In genomic region chr3:73036694-73037368, GRCh38 we compare ENCODE assay signal across 10 cellular contexts. TPM values are rescaled to one million over a fixed set of nuclear protein-coding genes. Genes with fewer than 3 reads are reported as not detected.
A peak's percentile ranks its signal among the peaks of the same experiment; 100 is the strongest.
DNase-seq lines count a peak whose midpoint lies in the region; ATAC-seq, FAIRE-seq and TF ChIP-seq lines count a peak whose summit lies in the region.
"Had no signal": no experiment of that assay in that cellular context is flagged by ENCODE, and none has a peak within 500 bp of the region (broad histone marks: within the 10 kb centered on the region; RNA-seq: fewer than 3 reads in every experiment).

No MANE protein-coding gene starts in this region.

- H3K4me3 ChIP-seq in PC-9 (no peak overlapping the region), epithelial cell of esophagus (ENCODE audit: low read length) (no peak overlapping the region), smooth muscle cell (no peak overlapping the region)

- H3K36me3 ChIP-seq in PC-9 (ENCODE audit: low read depth) (no peaks in the 10 kb centered on the region; the same call in 1 of the 2 replicates), smooth muscle cell (ENCODE audit: low read depth) (no peaks in the 10 kb centered on the region)

- CTCF ChIA-PET in PC-9 (lab: Charles Lee): interaction anchor here (0.6 kb wide), 1 partner anchor 630 kb away, joined by 3 read pairs; no protein-coding TSS in a partner anchor

- peaks cover 22% of the 10 kb centered on the region for H3K36me3 Mint-ChIP-seq in activated T-cell treated with anti-CD3 and anti-CD28 coated beads, Interleukin-2, amount 50 U/mL, for 4 hours (ENCODE audit: insufficient read depth)
- H3K36me3 Mint-ChIP-seq in progenitor cell of endocrine pancreas (ENCODE audit: insufficient read depth): peaks cover 4% of the 10 kb centered on the region

- H3K4me2 ChIP-seq in PC-9 (no peak overlapping the region), smooth muscle cell (no peak overlapping the region)

- no peak for FAIRE-seq in H54 (lab: Jason Lieb, UNC)
- FAIRE-seq in HTR-8/SVneo (lab: Jason Lieb, UNC): no peak

- no peak for DNase-seq in activated T-cell treated with anti-CD3 and anti-CD28 coated beads, Interleukin-2, amount 50 U/mL, for 4 hours
- DNase-seq in activated T-cell treated with anti-CD3 and anti-CD28 coated beads, Interleukin-2, amount 50 U/mL, for 1 hour: no peak
- DNase-seq in PC-9: no peak
- peak; percentile 19 for DNase-seq in epithelial cell of esophagus (ENCODE audit: low read depth)
- DNase-seq in smooth muscle cell (lab: John Stamatoyannopoulos, UW; ENCODE audit: unreplicated experiment): no peak
- no peak for DNase-seq in progenitor cell of endocrine pancreas (ENCODE audit: low spot score, unreplicated experiment)
- no peak for DNase-seq in H54 (ENCODE audit: insufficient read length, low spot score)
- no peak for DNase-seq in HTR-8/SVneo (ENCODE audit: insufficient read length, low spot score)
- DNase-seq: activated B cell treated with CpG ODN at 0.5 μM for 24 hours, NCI-H2171 treated with DMSO at 0.1 percent for 48 hours had no signal

- no peaks in the 10 kb centered on the region for H3K27me3 Mint-ChIP-seq in activated T-cell treated with anti-CD3 and anti-CD28 coated beads, Interleukin-2, amount 50 U/mL, for 4 hours (ENCODE audit: low read depth)
- H3K27me3 Mint-ChIP-seq in progenitor cell of endocrine pancreas: no peaks in the 10 kb centered on the region
- H3K27me3 Mint-ChIP-seq: activated B cell treated with CpG ODN at 0.5 μM for 24 hours had no signal

- H3K27me3 ChIP-seq in PC-9 (ENCODE audit: insufficient read depth, low read depth): no peaks in the 10 kb centered on the region
- H3K27me3 ChIP-seq in smooth muscle cell (ENCODE audit: low read depth): no peaks in the 10 kb centered on the region

- H4K20me1 ChIP-seq in PC-9 (ENCODE audit: insufficient read depth): peaks cover 65% of the 10 kb centered on the region
- peaks cover 100% of the 10 kb centered on the region for H4K20me1 ChIP-seq in smooth muscle cell (ENCODE audit: low read depth)

- H3F3A ChIP-seq in PC-9 (ENCODE audit: insufficient read depth, low read depth): no peaks in the 10 kb centered on the region
- H3F3A ChIP-seq in smooth muscle cell (ENCODE audit: low read depth): peaks cover 5% of the 10 kb centered on the region

- H3K9me3 ChIP-seq in PC-9 (ENCODE audit: insufficient read depth, low read depth) (no peaks in the 10 kb centered on the region), smooth muscle cell (replicated peaks; ENCODE audit: low read depth) (no peaks in the 10 kb centered on the region)

- TF ChIP-seq CTCF in PC-9 (conservative IDR thresholded peaks at IDR 0.05): no peak
- no peak for TF ChIP-seq CTCF in epithelial cell of esophagus (IDR thresholded peaks at IDR 0.05; ENCODE audit: insufficient read depth, low read depth, low read length, missing control alignments)
- no peak for TF ChIP-seq CTCF in smooth muscle cell (IDR thresholded peaks at IDR 0.05; ENCODE audit: borderline replicate concordance, insufficient read depth, poor library complexity, severe bottlenecking)
- no peak for TF ChIP-seq CTCF in progenitor cell of endocrine pancreas (IDR thresholded peaks at IDR 0.05; ENCODE audit: unreplicated experiment)

- no peak overlapping the region for H3K9ac ChIP-seq in smooth muscle cell (ENCODE audit: low read depth)

- no TSS peak for BruUV-seq in PC-9 (replicated peaks; lab: Mats Ljungman, UMichigan)

- H3K27ac ChIP-seq in PC-9 (peak overlapping the region; percentile 19; the same call in 1 of the 2 replicates), smooth muscle cell (ENCODE audit: low read depth) (peak overlapping the region; percentile 47)

- H3K9me3 Mint-ChIP-seq in activated T-cell treated with anti-CD3 and anti-CD28 coated beads, Interleukin-2, amount 50 U/mL, for 4 hours: no peaks in the 10 kb centered on the region
- no peaks in the 10 kb centered on the region for H3K9me3 Mint-ChIP-seq in progenitor cell of endocrine pancreas (ENCODE audit: low read depth)
- H3K9me3 Mint-ChIP-seq: activated B cell treated with CpG ODN at 0.5 μM for 24 hours had no signal

- H3K4me1 ChIP-seq in PC-9 (replicated peaks; ENCODE audit: insufficient read depth) (0 out of 2 replicates have a peak, but pooled peaks cover 4% of the 10 kb centered on the region), smooth muscle cell (ENCODE audit: low read depth) (peaks cover 17% of the 10 kb centered on the region)

- POLR2A ChIA-PET in PC-9 (lab: Charles Lee; ENCODE audit: unreplicated experiment): no interaction called here

- H2AFZ ChIP-seq in PC-9 (no peak overlapping the region), smooth muscle cell (ENCODE audit: low read depth) (no peak overlapping the region)

- H3K4me1 Mint-ChIP-seq in activated T-cell treated with anti-CD3 and anti-CD28 coated beads, Interleukin-2, amount 50 U/mL, for 4 hours (ENCODE audit: low read depth): peaks cover 88% of the 10 kb centered on the region
- H3K4me1 Mint-ChIP-seq in progenitor cell of endocrine pancreas (ENCODE audit: low read depth): peaks cover 41% of the 10 kb centered on the region

- TF ChIP-seq POLR2A in H54 (IDR thresholded peaks at IDR 0.05; ENCODE audit: low read depth, low read length): no peak

- intact Hi-C loops in PC-9 (cut with micrococcal nuclease; ENCODE audit: unreplicated experiment): no loop called here

- no peaks in the 10 kb centered on the region for H3K9me2 ChIP-seq in PC-9 (ENCODE audit: insufficient read depth)

- H3K4me3 Mint-ChIP-seq in activated T-cell treated with anti-CD3 and anti-CD28 coated beads, Interleukin-2, amount 50 U/mL, for 4 hours: no peak overlapping the region
- no peak overlapping the region for H3K4me3 Mint-ChIP-seq in progenitor cell of endocrine pancreas (ENCODE audit: low read depth)
- H3K4me3 Mint-ChIP-seq: activated B cell treated with CpG ODN at 0.5 μM for 24 hours had no signal

- H3K79me2 ChIP-seq in PC-9 (ENCODE audit: low read depth) (peaks cover 97% of the 10 kb centered on the region), smooth muscle cell (ENCODE audit: low read depth) (no peaks in the 10 kb centered on the region)

- 72% methylated on average over 3 of the region's 3 CpGs for WGBS in smooth muscle cell (ENCODE audit: low lambda C conversion rate)

- ATAC-seq in activated T-cell treated with anti-CD3 and anti-CD28 coated beads, Interleukin-2, amount 50 U/mL, for 4 hours: peak; percentile 64 to 69

- H3K27ac Mint-ChIP-seq in progenitor cell of endocrine pancreas: no peak overlapping the region
- H3K27ac Mint-ChIP-seq: activated B cell treated with CpG ODN at 0.5 μM for 24 hours had no signal

RNA-seq across cellular contexts. Expression of gene EBLN2, which starts 24.6 kb away (rescaled TPM):
- total RNA-seq in activated T-cell treated with anti-CD3 and anti-CD28 coated beads, Interleukin-2, amount 50 U/mL, for 4 hours: 1 to 10 TPM; 3.2 to 4.7 (median 4.3) TPM
- total RNA-seq in PC-9 (2021) (5.5 and 5.6 TPM in 2 replicates), smooth muscle cell (5.5 TPM in 2 replicates), progenitor cell of endocrine pancreas (14.9 and 16.9 TPM in 2 replicates)
- polyA plus RNA-seq in smooth muscle cell: 2.9 and 4.5 TPM in 2 replicates

RNA-seq across cellular contexts. Expression of gene PPP4R2, which starts 40.2 kb away (rescaled TPM):
- total RNA-seq in activated T-cell treated with anti-CD3 and anti-CD28 coated beads, Interleukin-2, amount 50 U/mL, for 4 hours: 100 to 1,000 TPM; 108 to 119 (median 119) TPM
- total RNA-seq in PC-9 (2021) (63.2 and 97.4 TPM in 2 replicates), smooth muscle cell (52.2 and 84.1 TPM in 2 replicates), progenitor cell of endocrine pancreas (117 and 130 TPM in 2 replicates)
- 34.6 and 44.0 TPM in 2 replicates for polyA plus RNA-seq in smooth muscle cell
